Comparison of ENCODE assay signal across 36 cellular contexts in genomic region chr2:173886613-173887012, GRCh38.
DNase-seq lines count a peak whose midpoint lies in the region; ATAC-seq, FAIRE-seq and TF ChIP-seq lines count a peak whose summit lies in the region.
"Had no signal": no experiment of that assay in that cellular context is flagged by ENCODE, and none has a peak within 500 bp of the region (broad histone marks: within the 10 kb centered on the region; RNA-seq: fewer than 3 reads in every experiment).

No MANE protein-coding gene starts in this region.

- H3K27ac ChIP-seq in HepG2 (ENCODE audit: extremely low read length, insufficient read depth, low read length) (no peak overlapping the region), right lobe of liver (no peak overlapping the region), K562 (ENCODE audit: extremely low read depth, low read depth, low read length) (no peak overlapping the region), H1 (ENCODE audit: low read depth, low read length) (no peak overlapping the region)
- H3K27ac ChIP-seq: 22Rv1; A549; BLaER1; BLaER1 treated with 17β-estradiol and CSF1 and Interleukin-3, amounts not matched to agents 10 nM and 100 nM; C4-2B had no signal

- no peak for TF ChIP-seq CTCF in activated CD8-positive, alpha-beta T cell treated with anti-CD3 and anti-CD28 coated beads for 36 hours (IDR thresholded peaks at IDR 0.05)
- no peak for TF ChIP-seq CTCF in HepG2 (CRISPR knock-in tag; IDR thresholded peaks at IDR 0.05)
- no peak for TF ChIP-seq CTCF in right lobe of liver (IDR thresholded peaks at IDR 0.05)
- TF ChIP-seq CTCF in K562 (IDR thresholded peaks at IDR 0.05 in 2 of 3, conservative IDR thresholded peaks at IDR 0.05 in 1 of 3; ENCODE audit: insufficient read depth in 2 of 3, low read depth in 1 of 3, low read length in 3 of 3) = no peak
- no peak for TF ChIP-seq CTCF in H1 (IDR thresholded peaks at IDR 0.05; ENCODE audit: control extremely low read depth in 1 of 3, insufficient read depth in 1 of 3, low read depth in 1 of 3, low read length in 3 of 3)

- BruUV-seq in HepG2 (replicated peaks; lab: Mats Ljungman, UMichigan) = no TSS peak
- BruUV-seq in K562 (replicated peaks; lab: Mats Ljungman, UMichigan) = no TSS peak

- TF ChIP-seq POLR2A in HepG2 (IDR thresholded peaks at IDR 0.05; ENCODE audit: insufficient read depth in 1 of 2, low read depth in 2 of 2, low read length in 2 of 2) (no peak), right lobe of liver (IDR thresholded peaks at IDR 0.05) (no peak), K562 (conservative IDR thresholded peaks at IDR 0.05) (no peak), H1 (IDR thresholded peaks at IDR 0.05; ENCODE audit: control extremely low read depth in 1 of 2, low read depth in 2 of 2, low read length in 2 of 2) (no peak)

- no peak overlapping the region for H3K14ac ChIP-seq in H1 (ENCODE audit: insufficient read length)

- no peak overlapping the region for H3K27ac Mint-ChIP-seq in activated CD8-positive, alpha-beta T cell treated with anti-CD3 and anti-CD28 coated beads, Interleukin-2, amount 10 ng/mL, durations not matched to agents 7 days and 5 days
- H3K27ac Mint-ChIP-seq in activated CD8-positive, alpha-beta T cell treated with anti-CD3 and anti-CD28 coated beads for 36 hours = no peak overlapping the region
- H3K27ac Mint-ChIP-seq: B cell; CD14-positive monocyte; CD4-positive, alpha-beta memory T cell; CD4-positive, alpha-beta T cell; CD4-positive, CD25-positive, alpha-beta regulatory T cell; CD8-positive, alpha-beta T cell had no signal

- H3K4me3 ChIP-seq in HepG2 (replicated peaks in 1 of 3; ENCODE audit: insufficient read depth in 1 of 3, low read depth in 2 of 3, low read length in 3 of 3) = no peak overlapping the region
- H3K4me3 ChIP-seq in right lobe of liver = no peak overlapping the region
- H3K4me3 ChIP-seq in K562 = no peak overlapping the region
- H3K4me3 ChIP-seq in H1 (ENCODE audit: extremely low read depth in 1 of 4, insufficient read depth in 2 of 4, low read depth in 3 of 4, low read length in 4 of 4) = no peak overlapping the region
- H3K4me3 ChIP-seq: A549; BLaER1; BLaER1 treated with 17β-estradiol and CSF1 and Interleukin-3, amounts not matched to agents 10 nM and 100 nM had no signal

- H3K4me1 ChIP-seq in HepG2 (ENCODE audit: insufficient read depth, low read length) = no peaks in the 10 kb centered on the region
- H3K4me1 ChIP-seq in right lobe of liver = no peaks in the 10 kb centered on the region
- H3K4me1 ChIP-seq in K562 (replicated peaks in 1 of 2; ENCODE audit: control insufficient read depth in 2 of 2, insufficient read depth in 2 of 2, low read length in 2 of 2) = peaks cover 0 to 11% of the 10 kb centered on the region in 2 experiments; a peak in 2 of 5 replicates
- no peaks in the 10 kb centered on the region for H3K4me1 ChIP-seq in H1 (replicated peaks in 1 of 4; ENCODE audit: control insufficient read depth in 3 of 4, insufficient read depth in 4 of 4, low read length in 3 of 4)
- H3K4me1 ChIP-seq: A549, BE2C, Caco-2 had no signal

- H3K27me3 Mint-ChIP-seq in activated CD8-positive, alpha-beta T cell treated with anti-CD3 and anti-CD28 coated beads, Interleukin-2, amount 10 ng/mL, durations not matched to agents 7 days and 5 days (ENCODE audit: low read depth) = peaks cover 22% of the 10 kb centered on the region
- H3K27me3 Mint-ChIP-seq in activated CD8-positive, alpha-beta T cell treated with anti-CD3 and anti-CD28 coated beads for 36 hours = peaks cover 15% of the 10 kb centered on the region

- intact Hi-C loops in activated CD8-positive, alpha-beta T cell treated with anti-CD3 and anti-CD28 coated beads for 36 hours (cut with micrococcal nuclease) = loop anchor here (10.0 kb wide), 1 partner anchor 148 kb away; no protein-coding TSS in a partner anchor
- intact Hi-C loops in HepG2 (cut with micrococcal nuclease; ENCODE audit: unreplicated experiment) (no loop called here), right lobe of liver (cut with DNase I) (loop anchor here in 1 of 2 donors (10.0 kb wide), 1 partner anchor 118 kb away; no protein-coding TSS in a partner anchor), K562 (cut with micrococcal nuclease) (no loop called here)

- no peak overlapping the region for H3K4ac ChIP-seq in H1 (replicated peaks; ENCODE audit: insufficient read length, low read depth, low read length)

- H3K9me1 ChIP-seq in K562 (ENCODE audit: control insufficient read depth, insufficient read depth, low read length) = no peaks in the 10 kb centered on the region

- H4K20me1 ChIP-seq in HepG2 (ENCODE audit: insufficient read depth, low read length) = no peaks in the 10 kb centered on the region
- no peaks in the 10 kb centered on the region for H4K20me1 ChIP-seq in K562 (replicated peaks; ENCODE audit: control insufficient read depth, insufficient read depth, low read length)
- no peaks in the 10 kb centered on the region for H4K20me1 ChIP-seq in H1 (replicated peaks in 1 of 2; ENCODE audit: control insufficient read depth in 1 of 2, insufficient read depth in 2 of 2, low read length in 2 of 2)
- H4K20me1 ChIP-seq: BLaER1; BLaER1 treated with 17β-estradiol and CSF1 and Interleukin-3, amounts not matched to agents 10 nM and 100 nM had no signal

- peaks cover 17% of the 10 kb centered on the region for H3K9me3 Mint-ChIP-seq in activated CD8-positive, alpha-beta T cell treated with anti-CD3 and anti-CD28 coated beads, Interleukin-2, amount 10 ng/mL, durations not matched to agents 7 days and 5 days (ENCODE audit: insufficient read depth)
- H3K9me3 Mint-ChIP-seq in activated CD8-positive, alpha-beta T cell treated with anti-CD3 and anti-CD28 coated beads for 36 hours = peaks cover 5% of the 10 kb centered on the region

- no peak overlapping the region for H3K18ac ChIP-seq in H1 (ENCODE audit: extremely low read depth, low read length)

- H4K8ac ChIP-seq in H1 (ENCODE audit: extremely low read depth, insufficient read depth, low read length) = no peak overlapping the region

- H3K4me2 ChIP-seq in HepG2 (ENCODE audit: low read depth, low read length) (no peak overlapping the region), K562 (ENCODE audit: insufficient read depth, low read length) (no peak overlapping the region), H1 (ENCODE audit: insufficient read depth in 1 of 2, low read depth in 2 of 2, low read length in 2 of 2) (no peak overlapping the region)
- H3K4me2 ChIP-seq: A549; BLaER1; BLaER1 treated with 17β-estradiol and CSF1 and Interleukin-3, amounts not matched to agents 10 nM and 100 nM had no signal

- TF ChIP-seq EP300 in HepG2 (IDR thresholded peaks at IDR 0.05; ENCODE audit: low read depth in 2 of 2, low read length in 2 of 2) (no peak), HepG2 (CRISPR knock-in tag; IDR thresholded peaks at IDR 0.05; ENCODE audit: borderline replicate concordance) (no peak), K562 (IDR thresholded peaks at IDR 0.05; ENCODE audit: low read length) (no peak), H1 (IDR thresholded peaks at IDR 0.05; ENCODE audit: borderline replicate concordance in 1 of 2, low read depth in 2 of 2, low read length in 2 of 2) (no peak)

- CTCF ChIA-PET in activated CD8-positive, alpha-beta T cell treated with anti-CD3 and anti-CD28 coated beads, Interleukin-2, amount 10 ng/mL, durations not matched to agents 7 days and 5 days (lab: Charles Lee) = no interaction called here
- CTCF ChIA-PET in activated CD8-positive, alpha-beta T cell treated with anti-CD3 and anti-CD28 coated beads for 36 hours (lab: Charles Lee) = interaction anchor here (2.9 kb wide), 1 partner anchor 455 kb away, joined by 10 read pairs; no protein-coding TSS in a partner anchor
- CTCF ChIA-PET in HepG2 (lab: Yijun Ruan, JAX; ENCODE audit: low intra/inter-chr PET ratio, low total read pairs) = no interaction called here
- CTCF ChIA-PET in K562 (lab: Yijun Ruan, JAX; ENCODE audit: low intra/inter-chr PET ratio) = no interaction called here
- CTCF ChIA-PET in H1 (lab: Charles Lee; ENCODE audit: partially characterized antibody) = interaction anchor here (1.5 kb wide), 1 partner anchor 454 kb away, joined by 3 read pairs; no protein-coding TSS in a partner anchor

- H3K9ac ChIP-seq in HepG2 (ENCODE audit: insufficient read depth, low read depth, low read length) = no peak overlapping the region
- no peak overlapping the region for H3K9ac ChIP-seq in K562 (ENCODE audit: insufficient read depth in 1 of 2, low read depth in 2 of 2, low read length in 2 of 2)
- no peak overlapping the region for H3K9ac ChIP-seq in H1 (replicated peaks in 1 of 4; ENCODE audit: extremely low read depth in 1 of 4, low read depth in 3 of 4, low read length in 3 of 4)
- H3K9ac ChIP-seq: BLaER1; BLaER1 treated with 17β-estradiol and CSF1 and Interleukin-3, amounts not matched to agents 10 nM and 100 nM had no signal

- TF ChIP-seq RAD21 in HepG2 (CRISPR knock-in tag; IDR thresholded peaks at IDR 0.05) = no peak
- TF ChIP-seq RAD21 in K562 (CRISPR knock-in tag; conservative IDR thresholded peaks at IDR 0.05 in 1 of 2, IDR thresholded peaks at IDR 0.05 in 1 of 2) = no peak
- no peak for TF ChIP-seq RAD21 in H1 (IDR thresholded peaks at IDR 0.05 in 1 of 2, conservative IDR thresholded peaks at IDR 0.05 in 1 of 2; ENCODE audit: low read depth in 2 of 2, low read length in 2 of 2)

- peak; percentile 4 for DNase-seq in activated CD8-positive, alpha-beta T cell treated with anti-CD3 and anti-CD28 coated beads, Interleukin-2, amount 10 ng/mL, durations not matched to agents 7 days and 5 days
- DNase-seq in activated CD8-positive, alpha-beta T cell treated with anti-CD3 and anti-CD28 coated beads for 36 hours = no peak
- DNase-seq in HepG2 (ENCODE audit: low spot score) (no peak), right lobe of liver (no peak), K562 (ENCODE audit: extremely low read depth in 1 of 4, low spot score in 3 of 4) (no peak), H1 (ENCODE audit: low read depth in 1 of 2, low spot score in 2 of 2) (no peak), RPMI8226 (no peak)
- DNase-seq in activated CD8-positive, alpha-beta memory T cell treated with anti-CD3 and anti-CD28 coated beads, Interleukin-2, amount 50 U/mL, for 48 hours = no peak
- DNase-seq: 8988T; ACHN; AML-193; BE2C; C1 segment of cervical spinal cord; Caco-2; Calu3; CD4-positive, alpha-beta memory T cell; CD4-positive, alpha-beta T cell; CD4-positive, CD25-positive, alpha-beta regulatory T cell; CD8-positive, alpha-beta memory T cell; CD8-positive, alpha-beta T cell; COR-L47; DMS 273 treated with DMSO at 0.1 percent for 48 hours; DMS153; DMS79; DMS79 treated with DMSO at 0.1 percent for 48 hours; DND-41; EL had no signal

- H3K56ac ChIP-seq in H1 (replicated peaks; ENCODE audit: insufficient read length, low read depth, low read length) = no peak overlapping the region

- H3K36me3 ChIP-seq in HepG2 (replicated peaks in 1 of 2; ENCODE audit: control insufficient read depth in 1 of 2, insufficient read depth in 2 of 2, low read length in 2 of 2) (no peaks in the 10 kb centered on the region), right lobe of liver (no peaks in the 10 kb centered on the region), K562 (ENCODE audit: control insufficient read depth, insufficient read depth, low read length) (no peaks in the 10 kb centered on the region), H1 (ENCODE audit: control insufficient read depth in 2 of 4, insufficient read depth in 4 of 4, low read length in 3 of 4) (no peaks in the 10 kb centered on the region)
- H3K36me3 ChIP-seq: BE2C had no signal

- no peak overlapping the region for H2BK120ac ChIP-seq in H1 (replicated peaks; ENCODE audit: low read depth, low read length)

- WGBS in HepG2 (ENCODE audit: low lambda C conversion rate) = 3% methylated on average over 3 of the region's 3 CpGs
- WGBS in right lobe of liver (ENCODE audit: insufficient coverage, low coverage, low lambda C conversion rate, missing lambda C conversion rate) = 48% methylated on average over 2 of the region's 3 CpGs
- 3% methylated on average over 3 of the region's 3 CpGs for WGBS in K562 (ENCODE audit: insufficient coverage, low coverage, missing lambda C conversion rate)
- WGBS in H1 (ENCODE audit: extremely low coverage in 1 of 2, insufficient coverage in 1 of 2, insufficient read length in 1 of 2, insufficient replicate concordance in 2 of 2, low coverage in 1 of 2, low lambda C conversion rate in 2 of 2, missing lambda C conversion rate in 1 of 2), 2 experiments = 98% methylated on average over 3 of the region's 3 CpGs; no CpG with 5 or more reads in 1 of the 2 experiments

- H3K4me1 Mint-ChIP-seq in activated CD8-positive, alpha-beta T cell treated with anti-CD3 and anti-CD28 coated beads, Interleukin-2, amount 10 ng/mL, durations not matched to agents 7 days and 5 days (ENCODE audit: low read depth) = peaks cover under 1% of the 10 kb centered on the region
- no peaks in the 10 kb centered on the region for H3K4me1 Mint-ChIP-seq in activated CD8-positive, alpha-beta T cell treated with anti-CD3 and anti-CD28 coated beads for 36 hours (ENCODE audit: low read depth)
- H3K4me1 Mint-ChIP-seq: B cell had no signal

- H2BK15ac ChIP-seq in H1 (ENCODE audit: low read length) = no peak overlapping the region

- no peak overlapping the region for H2BK12ac ChIP-seq in H1 (ENCODE audit: low read depth, low read length)

- no peak overlapping the region for H2AFZ ChIP-seq in HepG2 (ENCODE audit: low read length)
- H2AFZ ChIP-seq in K562 (ENCODE audit: low read depth, low read length) = no peak overlapping the region
- no peak overlapping the region for H2AFZ ChIP-seq in H1 (ENCODE audit: low read length)

- H4K5ac ChIP-seq in H1 (ENCODE audit: insufficient read length, low read depth, low read length) = no peak overlapping the region

- FAIRE-seq in HepG2 (lab: Jason Lieb, UNC) (no peak), K562 (lab: Jason Lieb, UNC) (no peak), H1 (lab: Jason Lieb, UNC) (peak; percentile 32)
- FAIRE-seq: A204.1, A549, D721Med had no signal

- H2BK5ac ChIP-seq in H1 (ENCODE audit: low read depth, low read length) = no peak overlapping the region

- H3K36me3 Mint-ChIP-seq in activated CD8-positive, alpha-beta T cell treated with anti-CD3 and anti-CD28 coated beads, Interleukin-2, amount 10 ng/mL, durations not matched to agents 7 days and 5 days (ENCODE audit: low read depth) = peaks cover 5% of the 10 kb centered on the region
- peaks cover 4% of the 10 kb centered on the region for H3K36me3 Mint-ChIP-seq in activated CD8-positive, alpha-beta T cell treated with anti-CD3 and anti-CD28 coated beads for 36 hours (ENCODE audit: low read depth)
- H3K36me3 Mint-ChIP-seq: CD4-positive, CD25-positive, alpha-beta regulatory T cell had no signal

- no peak overlapping the region for H4K91ac ChIP-seq in H1 (replicated peaks; ENCODE audit: insufficient read length, low read length)

- no peak for ATAC-seq in activated CD8-positive, alpha-beta T cell treated with anti-CD3 and anti-CD28 coated beads, Interleukin-2, amount 10 ng/mL, durations not matched to agents 7 days and 5 days
- no peak for ATAC-seq in activated CD8-positive, alpha-beta T cell treated with anti-CD3 and anti-CD28 coated beads for 36 hours
- ATAC-seq in HepG2 (no peak), right lobe of liver (no peak), K562 (no peak)
- ATAC-seq: A549; CD8-positive, alpha-beta T cell had no signal

- no peak overlapping the region for H3K23ac ChIP-seq in H1 (ENCODE audit: insufficient read length)

- no peak overlapping the region for H3K4me3 Mint-ChIP-seq in activated CD8-positive, alpha-beta T cell treated with anti-CD3 and anti-CD28 coated beads, Interleukin-2, amount 10 ng/mL, durations not matched to agents 7 days and 5 days
- no peak overlapping the region for H3K4me3 Mint-ChIP-seq in activated CD8-positive, alpha-beta T cell treated with anti-CD3 and anti-CD28 coated beads for 36 hours
- H3K4me3 Mint-ChIP-seq: B cell; CD14-positive monocyte; CD4-positive, alpha-beta memory T cell; CD4-positive, alpha-beta T cell; CD4-positive, CD25-positive, alpha-beta regulatory T cell; CD8-positive, alpha-beta memory T cell; CD8-positive, alpha-beta T cell had no signal

- H3K79me2 ChIP-seq in HepG2 (ENCODE audit: insufficient read depth, low read length) (no peaks in the 10 kb centered on the region), K562 (ENCODE audit: control insufficient read depth, insufficient read depth, low read length) (no peaks in the 10 kb centered on the region), H1 (ENCODE audit: control insufficient read depth in 1 of 2, insufficient read depth in 2 of 2, low read length in 2 of 2) (no peaks in the 10 kb centered on the region)

- peaks cover 0 to 7% of the 10 kb centered on the region in 2 experiments; a peak in 2 of 5 replicates for H3K27me3 ChIP-seq in HepG2 (ENCODE audit: control insufficient read depth in 1 of 2, insufficient read depth in 2 of 2, low read length in 2 of 2)
- no peaks in the 10 kb centered on the region for H3K27me3 ChIP-seq in right lobe of liver
- peaks cover 1 to 6% of the 10 kb centered on the region in 2 experiments; a peak in 2 of 5 replicates for H3K27me3 ChIP-seq in K562 (ENCODE audit: control insufficient read depth in 2 of 2, insufficient read depth in 2 of 2, low read length in 2 of 2)
- H3K27me3 ChIP-seq in H1 (replicated peaks in 1 of 4; ENCODE audit: control insufficient read depth in 3 of 4, extremely low read depth in 1 of 4, insufficient read depth in 3 of 4, low read length in 3 of 4) = no peaks in the 10 kb centered on the region
- H3K27me3 ChIP-seq: BE2C; BLaER1; BLaER1 treated with 17β-estradiol and CSF1 and Interleukin-3, amounts not matched to agents 10 nM and 100 nM had no signal

- H2AK5ac ChIP-seq in H1 (ENCODE audit: low read depth, low read length) = no peak overlapping the region

- in situ Hi-C loops in HepG2 (cut with HindIII; ENCODE audit: extremely low pct_ligation_motif_present, low pct_unique_long_range_greater_than_20kb) = no loop called here
- in situ Hi-C loops in K562 (cut with MboI) = no loop called here

- no peak overlapping the region for H2BK20ac ChIP-seq in H1 (ENCODE audit: low read length)

- no peaks in the 10 kb centered on the region for H3K23me2 ChIP-seq in H1 (ENCODE audit: low read depth, low read length)

- peaks cover 15% of the 10 kb centered on the region for H3K9me3 ChIP-seq in HepG2 (ENCODE audit: low read length)
- H3K9me3 ChIP-seq in right lobe of liver = no peaks in the 10 kb centered on the region
- H3K9me3 ChIP-seq in K562 (replicated peaks; ENCODE audit: control insufficient read depth, insufficient read depth, low read depth, low read length) = peaks cover 3% of the 10 kb centered on the region; the same call in 1 of the 2 replicates
- H3K9me3 ChIP-seq in H1 (ENCODE audit: insufficient read depth in 2 of 2, low read depth in 1 of 2, low read length in 1 of 2) = peaks cover 9 to 19% of the 10 kb centered on the region in 2 experiments
- H3K9me3 ChIP-seq: BE2C had no signal

- H3K79me1 ChIP-seq in H1 (ENCODE audit: low read depth, low read length) = no peaks in the 10 kb centered on the region

- POLR2A ChIA-PET in activated CD8-positive, alpha-beta T cell treated with anti-CD3 and anti-CD28 coated beads, Interleukin-2, amount 10 ng/mL, durations not matched to agents 7 days and 5 days (lab: Charles Lee) = no interaction called here
- POLR2A ChIA-PET in activated CD8-positive, alpha-beta T cell treated with anti-CD3 and anti-CD28 coated beads for 36 hours (lab: Charles Lee) = no interaction called here
- POLR2A ChIA-PET in HepG2 (lab: Yijun Ruan, JAX) = no interaction called here
- POLR2A ChIA-PET in K562 (lab: Yijun Ruan, JAX) = no interaction called here
- POLR2A ChIA-PET in H1 (lab: Charles Lee; ENCODE audit: partially characterized antibody) = no interaction called here

Comparison
In these comparisons a context has a peak if more than half of its experiments do, and no peak if none do; other contexts are left out.
1. CTCF ChIA-PET loops: an anchor here in activated CD8-positive, alpha-beta T cell treated with anti-CD3 and anti-CD28 coated beads for 36 hours (2.9 kb wide) and H1 (1.5 kb wide); none called in activated CD8-positive, alpha-beta T cell treated with anti-CD3 and anti-CD28 coated beads, Interleukin-2, amount 10 ng/mL, durations not matched to agents 7 days and 5 days, HepG2 and K562.